ENCODE assay signal across 13 cellular contexts in genomic region chr9:2489838-2490314, GRCh38.
A peak's percentile ranks its signal among the peaks of the same experiment; 100 is the strongest.
DNase-seq lines count a peak whose midpoint lies in the region; TF ChIP-seq lines count a peak whose summit lies in the region.
"Had no signal": no experiment of that assay in that cellular context is flagged by ENCODE, and none has a peak within 500 bp of the region (broad histone marks: within the 10 kb centered on the region; RNA-seq: fewer than 3 reads in every experiment).

No MANE protein-coding gene starts in this region.

- H3K36me3 Mint-ChIP-seq in brain (peaks cover 14% of the 10 kb centered on the region), Calu3 (ENCODE audit: insufficient read depth, unreplicated experiment) (no peaks in the 10 kb centered on the region)

- TF ChIP-seq CTCF in HFF-Myc (IDR thresholded peaks at IDR 0.05; ENCODE audit: low read depth, low read length, missing control alignments) (no peak), brain (conservative IDR thresholded peaks at IDR 0.05) (no peak), Calu3 (IDR thresholded peaks at IDR 0.05; ENCODE audit: unreplicated experiment) (no peak)

- H3K4me3 ChIP-seq in HFF-Myc (replicated peaks; ENCODE audit: low read depth, low read length), result no peak overlapping the region

- H3K27ac Mint-ChIP-seq in brain (peak overlapping the region in 3 of 5 experiments; percentile 29 to 78 (median 71)), Calu3 (ENCODE audit: unreplicated experiment) (no peak overlapping the region)
- H3K27ac Mint-ChIP-seq: activated B cell treated with CpG ODN at 0.5 μM for 24 hours, B cell had no signal

- H3K27me3 Mint-ChIP-seq in brain (no peaks in the 10 kb centered on the region), Calu3 (ENCODE audit: unreplicated experiment) (no peaks in the 10 kb centered on the region)

- intact Hi-C loops in Calu3 (cut with micrococcal nuclease; ENCODE audit: unreplicated experiment), result no loop called here

- CTCF ChIA-PET in Calu3 (lab: Charles Lee), result no interaction called here

- peaks cover 47% of the 10 kb centered on the region for H3K4me1 Mint-ChIP-seq in brain
- no peaks in the 10 kb centered on the region for H3K4me1 Mint-ChIP-seq in Calu3 (ENCODE audit: low read depth, unreplicated experiment)
- H3K4me1 Mint-ChIP-seq: activated B cell treated with CpG ODN at 0.5 μM for 24 hours, B cell had no signal

- H3K9me3 Mint-ChIP-seq in brain (peaks cover 0 to 3% (median 0%) of the 10 kb centered on the region in 5 experiments), Calu3 (ENCODE audit: low read depth, unreplicated experiment) (no peaks in the 10 kb centered on the region)
- H3K9me3 Mint-ChIP-seq: activated B cell treated with CpG ODN at 0.5 μM for 24 hours had no signal

- no TSS peak for BruUV-seq in Calu3 (replicated peaks; lab: Mats Ljungman, UMichigan)

- peak; percentile 38 for DNase-seq in AG08395 (ENCODE audit: low spot score)
- DNase-seq in HFF-Myc (ENCODE audit: extremely low read depth, low read depth), result peak; percentile 83
- peak; percentile 8 for DNase-seq in iris pigment epithelial cell (ENCODE audit: low read depth)
- no peak for DNase-seq in Calu3
- DNase-seq in NCI-H2029 (lab: John Stamatoyannopoulos, UW), result no peak
- no peak for DNase-seq in NCI-H187 treated with DMSO at 0.1 percent for 48 hours (lab: John Stamatoyannopoulos, UW)
- DNase-seq in NK-92 (lab: John Stamatoyannopoulos, UW; ENCODE audit: unreplicated experiment), result no peak
- DNase-seq: activated B cell treated with CpG ODN at 0.5 μM for 24 hours, activated T-cell treated with anti-CD3 and anti-CD28 coated beads for 4 hours, amniotic stem cell, head of caudate nucleus had no signal

- peak overlapping the region in 2 of 5 experiments; percentile 19 to 22 for H3K4me3 Mint-ChIP-seq in brain
- no peak overlapping the region for H3K4me3 Mint-ChIP-seq in Calu3 (ENCODE audit: low read depth, unreplicated experiment)
- H3K4me3 Mint-ChIP-seq: activated B cell treated with CpG ODN at 0.5 μM for 24 hours, B cell had no signal

Comparison
In these comparisons a context has a peak if more than half of its experiments do, and no peak if none do; other contexts are left out.
1. DNase-seq: peak in AG08395 (single experiment), HFF-Myc (single experiment) and iris pigment epithelial cell (single experiment); none in Calu3 (single experiment), NCI-H2029 (single experiment), NCI-H187 treated with DMSO at 0.1 percent for 48 hours (single experiment) and NK-92 (single experiment).